Comparison of ENCODE assay signal across 10 cellular contexts in the genomic region with DNA sequence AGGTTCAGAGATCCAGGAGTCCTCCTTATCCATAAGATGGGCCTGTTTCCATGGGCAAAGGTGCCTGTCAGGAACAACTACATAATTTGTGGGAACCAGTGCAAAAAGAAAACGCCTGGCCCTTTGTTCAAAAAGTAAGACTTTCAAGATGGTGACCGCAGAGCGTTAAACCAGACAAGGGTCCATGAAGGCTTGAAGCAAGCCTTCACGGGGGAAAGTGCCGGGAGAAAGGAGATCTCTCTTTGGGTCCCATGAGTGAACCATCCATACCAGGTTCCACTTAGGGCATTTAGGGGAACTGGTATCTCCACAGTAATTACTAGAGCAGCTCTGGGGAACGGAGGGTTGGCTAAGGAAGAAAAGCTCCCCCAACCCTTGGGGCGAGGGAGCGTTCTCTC. TPM values are rescaled to one million over a fixed set of nuclear protein-coding genes. Genes with fewer than 3 reads are reported as not detected.
DNase-seq lines count a peak whose midpoint lies in the region; ATAC-seq, FAIRE-seq and TF ChIP-seq lines count a peak whose summit lies in the region.
"Had no signal": no experiment of that assay in that cellular context is flagged by ENCODE, and none has a peak within 500 bp of the region (broad histone marks: within the 10 kb centered on the region; RNA-seq: fewer than 3 reads in every experiment).

No MANE protein-coding gene starts in this region.

- no peaks in the 10 kb centered on the region for H3K9me2 ChIP-seq in MM.1S (replicated peaks; ENCODE audit: insufficient read depth, low read length)

- no peaks in the 10 kb centered on the region for H3K36me3 ChIP-seq in Caco-2 (ENCODE audit: control insufficient read depth, insufficient read depth, low read length)
- no peaks in the 10 kb centered on the region for H3K36me3 ChIP-seq in MM.1S (replicated peaks; ENCODE audit: insufficient read depth, low read length)
- no peaks in the 10 kb centered on the region for H3K36me3 ChIP-seq in endodermal cell (ENCODE audit: control insufficient read depth, insufficient read depth, low read length)
- no peaks in the 10 kb centered on the region for H3K36me3 ChIP-seq in parathyroid adenoma (ENCODE audit: control insufficient read depth, insufficient read depth, low read length)

- H3K27ac Mint-ChIP-seq in Caco-2 (ENCODE audit: unreplicated experiment) (no peak overlapping the region), endodermal cell (no peak overlapping the region)

- H3K4me3 ChIP-seq in Caco-2 (ENCODE audit: low read depth, low read length) (no peak overlapping the region), MM.1S (ENCODE audit: low read length) (peak overlapping the region; percentile 63; the same call in 1 of the 2 replicates), endodermal cell (ENCODE audit: low read length) (no peak overlapping the region), parathyroid adenoma (ENCODE audit: low read depth, low read length) (no peak overlapping the region)

- CTCF ChIA-PET in Caco-2 (lab: Charles Lee), result interaction anchor here (0.6 kb wide), 1 partner anchor 295 kb away, joined by 10 read pairs; no protein-coding TSS in a partner anchor

- H3K9me3 Mint-ChIP-seq in Caco-2 (ENCODE audit: unreplicated experiment) (no peaks in the 10 kb centered on the region), endodermal cell (no peaks in the 10 kb centered on the region)

- H3K9ac ChIP-seq in MM.1S (ENCODE audit: low read length) (no peak overlapping the region), endodermal cell (ENCODE audit: extremely low read depth, low read length, poor library complexity, severe bottlenecking) (no peak overlapping the region), parathyroid adenoma (no peak overlapping the region)

- H3K9me3 ChIP-seq in Caco-2, result no peaks in the 10 kb centered on the region
- H3K9me3 ChIP-seq in MM.1S (replicated peaks; ENCODE audit: insufficient read depth, low read length), result no peaks in the 10 kb centered on the region
- H3K9me3 ChIP-seq in endodermal cell (ENCODE audit: control insufficient read depth, low read length), result no peaks in the 10 kb centered on the region
- no peaks in the 10 kb centered on the region for H3K9me3 ChIP-seq in parathyroid adenoma (ENCODE audit: control insufficient read depth, low read length)

- peaks cover 7% of the 10 kb centered on the region for H3K4me1 Mint-ChIP-seq in Caco-2 (ENCODE audit: low read depth, unreplicated experiment)
- peaks cover 2% of the 10 kb centered on the region for H3K4me1 Mint-ChIP-seq in endodermal cell

- H2AFZ ChIP-seq in MM.1S (ENCODE audit: low read length) (no peak overlapping the region), parathyroid adenoma (peak overlapping the region; percentile 86)

- H3K4me2 ChIP-seq in MM.1S (ENCODE audit: low read depth, low read length), result peak overlapping the region; percentile 94
- H3K4me2 ChIP-seq in parathyroid adenoma (ENCODE audit: low read length), result peak overlapping the region; percentile 76

- BruUV-seq in Caco-2 (replicated peaks; lab: Mats Ljungman, UMichigan), result no TSS peak

- 66 to 85% methylated on average over 5 to 8 of the region's 8 CpGs for WGBS in endodermal cell (ENCODE audit: insufficient coverage in 1 of 2, insufficient read length in 1 of 2), 2 experiments

- no peaks in the 10 kb centered on the region for H3K27me3 ChIP-seq in Caco-2 (replicated peaks; ENCODE audit: control insufficient read depth, insufficient read depth, low read length)
- H3K27me3 ChIP-seq in MM.1S (replicated peaks; ENCODE audit: insufficient read depth, low read length), result peaks cover 15% of the 10 kb centered on the region
- peaks cover 85% of the 10 kb centered on the region for H3K27me3 ChIP-seq in endodermal cell (ENCODE audit: control insufficient read depth, insufficient read depth, low read length, poor library complexity, severe bottlenecking)
- H3K27me3 ChIP-seq in parathyroid adenoma (ENCODE audit: control insufficient read depth, insufficient read depth, low read length), result no peaks in the 10 kb centered on the region

- peaks cover 23% of the 10 kb centered on the region for H3K4me1 ChIP-seq in Caco-2
- no peaks in the 10 kb centered on the region; the same call in 1 of the 2 replicates for H3K4me1 ChIP-seq in MM.1S (ENCODE audit: low read length)
- H3K4me1 ChIP-seq in endodermal cell (ENCODE audit: control insufficient read depth, insufficient read depth, low read length), result peaks cover under 1% of the 10 kb centered on the region
- peaks cover 2% of the 10 kb centered on the region for H3K4me1 ChIP-seq in parathyroid adenoma

- intact Hi-C loops in Caco-2 (cut with micrococcal nuclease; ENCODE audit: unreplicated experiment), result loop anchor here (1.0 to 10.0 kb wide), 3 partner anchors 41 to 158 kb away; no protein-coding TSS in a partner anchor

- H3F3A ChIP-seq in MM.1S (ENCODE audit: insufficient read depth, low read length), result no peaks in the 10 kb centered on the region

- POLR2A ChIA-PET in Caco-2 (lab: Charles Lee), result no interaction called here

- H3K27ac ChIP-seq in MM.1S (ENCODE audit: low read length), result no peak overlapping the region
- no peak overlapping the region for H3K27ac ChIP-seq in endodermal cell (ENCODE audit: low read depth, low read length)
- H3K27ac ChIP-seq in parathyroid adenoma, result no peak overlapping the region

- DNase-seq in Caco-2, result no peak
- DNase-seq in MM.1S, result no peak
- DNase-seq in endodermal cell, result no peak
- no peak for DNase-seq in DMS 273 treated with DMSO at 0.1 percent for 48 hours (lab: John Stamatoyannopoulos, UW)
- no peak for DNase-seq in frontal cortex (ENCODE audit: low spot score in 2 of 2)
- no peak for DNase-seq in stimulated activated CD4-positive, alpha-beta T cell treated with anti-CD3 and anti-CD28 coated beads, Interleukin-2, amount 100 ng/mL, for 48 hours
- DNase-seq: GDM1, SW 1271 had no signal

- FAIRE-seq in frontal cortex (lab: Jason Lieb, UNC), result no peak

- H3K79me2 ChIP-seq in MM.1S (ENCODE audit: low read length), result no peaks in the 10 kb centered on the region
- H3K79me2 ChIP-seq in parathyroid adenoma, result no peaks in the 10 kb centered on the region

- no peak for TF ChIP-seq CTCF in Caco-2 (IDR thresholded peaks at IDR 0.05; ENCODE audit: insufficient read depth in 1 of 2, low read depth in 1 of 2, low read length in 1 of 2, severe bottlenecking in 1 of 2, unreplicated experiment in 1 of 2)
- no peak for TF ChIP-seq CTCF in MM.1S (IDR thresholded peaks at IDR 0.05; ENCODE audit: low read length)
- TF ChIP-seq CTCF in endodermal cell (conservative IDR thresholded peaks at IDR 0.05), result no peak
- TF ChIP-seq CTCF in parathyroid adenoma (IDR thresholded peaks at IDR 0.05), result no peak

- ATAC-seq in GM18867 (IDR thresholded peaks at IDR 0.05; ENCODE audit: unreplicated experiment), result no peak

- peak overlapping the region; percentile 62 for H3K4me3 Mint-ChIP-seq in Caco-2 (ENCODE audit: unreplicated experiment)
- H3K4me3 Mint-ChIP-seq in endodermal cell, result peak overlapping the region; percentile 54

- H4K20me1 ChIP-seq in MM.1S (ENCODE audit: insufficient read depth, low read length), result no peaks in the 10 kb centered on the region

- peaks cover 16% of the 10 kb centered on the region for H3K27me3 Mint-ChIP-seq in Caco-2 (ENCODE audit: insufficient read depth, unreplicated experiment)
- peaks cover 91% of the 10 kb centered on the region for H3K27me3 Mint-ChIP-seq in endodermal cell (ENCODE audit: insufficient read depth)

- no peaks in the 10 kb centered on the region for H3K36me3 Mint-ChIP-seq in Caco-2 (ENCODE audit: insufficient read depth, unreplicated experiment)
- H3K36me3 Mint-ChIP-seq in endodermal cell (ENCODE audit: low read depth), result no peaks in the 10 kb centered on the region

RNA-seq across cellular contexts. Expression of a gene that starts 0.9 kb away (rescaled TPM):
- total RNA-seq in Caco-2 (2022) (0.86 and 1.3 TPM in 2 replicates), endodermal cell (under 1 TPM; 0.20 to 0.26 TPM), frontal cortex (0.82 TPM)
- polyA plus RNA-seq in endodermal cell (2013, experiment 1 of 2), result 0.50 TPM
- 0.75 TPM for polyA plus RNA-seq in endodermal cell (2013, experiment 2 of 2)

RNA-seq across cellular contexts. Expression of a gene that starts 36.1 kb away (rescaled TPM):
- total RNA-seq in Caco-2 (2022), result 9.0 and 12.7 TPM in 2 replicates
- total RNA-seq in endodermal cell, result 1 to 10 TPM; 5.0 to 8.5 TPM
- 2.7 TPM for polyA plus RNA-seq in endodermal cell (2013, experiment 1 of 2)
- polyA plus RNA-seq in endodermal cell (2013, experiment 2 of 2), result 1.9 TPM
- total RNA-seq in frontal cortex, result 0.41 TPM
